In the genomic region with DNA sequence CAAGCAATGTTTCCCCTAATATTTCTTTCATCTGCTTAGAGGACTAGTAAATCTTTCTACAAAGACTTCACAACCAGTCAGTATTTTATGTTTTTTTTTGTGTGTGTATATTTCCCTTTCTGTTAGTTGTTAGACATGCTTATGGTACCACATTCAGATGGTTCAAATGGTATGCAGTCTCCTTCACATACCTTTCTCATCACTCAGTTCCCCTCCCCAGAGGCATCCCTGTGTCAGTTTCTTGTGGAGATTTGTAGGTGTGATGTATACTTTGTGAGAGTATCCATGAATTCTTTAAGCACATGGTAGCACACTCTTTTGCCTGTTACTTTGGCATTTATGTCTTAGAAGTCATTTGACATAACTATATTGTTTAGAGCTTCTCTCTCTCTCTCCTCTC, we compare ENCODE assay signal across 27 cellular contexts. TPM values are rescaled to one million over a fixed set of nuclear protein-coding genes. Genes with fewer than 3 reads are reported as not detected.
DNase-seq lines count a peak whose midpoint lies in the region; ATAC-seq and TF ChIP-seq lines count a peak whose summit lies in the region.
"Had no signal": no experiment of that assay in that cellular context is flagged by ENCODE, and none has a peak within 500 bp of the region (broad histone marks: within the 10 kb centered on the region; RNA-seq: fewer than 3 reads in every experiment).

No MANE protein-coding gene starts in this region.

- peak overlapping the region; percentile 66 for H3K27ac Mint-ChIP-seq in HFFc6
- H3K27ac Mint-ChIP-seq: activated naive CD4-positive, alpha-beta T cell treated with anti-CD3 and anti-CD28 coated beads, Interleukin-2, amount 50 U/mL, for 72 hours; endodermal cell; natural killer cell treated with Interleukin-12 subunit alpha and Interleukin-12 subunit beta and Interleukin-15 and Interleukin-18, amount 100 ng/mL, for 72 hours; stimulated activated naive B cell treated with anti-CD40 and anti-IgM and Interleukin-4, amounts not matched to agents 10 μg/mL and 1 μg/mL and 100 μg/mL, for 72 hours had no signal

- peaks cover 69% of the 10 kb centered on the region for H3K36me3 Mint-ChIP-seq in HFFc6 (ENCODE audit: low read depth)

- peak overlapping the region; percentile 4; the same call in 1 of the 2 replicates for H3K4me3 ChIP-seq in ACC112 (ENCODE audit: low read depth, low read length)
- H3K4me3 ChIP-seq: esophagus squamous epithelium, gastroesophageal sphincter, GM12878, hepatocyte, upper lobe of right lung had no signal

- H3K9me3 Mint-ChIP-seq in HFFc6, result peaks cover 29% of the 10 kb centered on the region
- H3K9me3 Mint-ChIP-seq: natural killer cell treated with Interleukin-12 subunit alpha and Interleukin-12 subunit beta and Interleukin-15 and Interleukin-18, amount 100 ng/mL, for 72 hours had no signal

- H3K27me3 Mint-ChIP-seq in HFFc6 (ENCODE audit: insufficient read depth), result peaks cover 3% of the 10 kb centered on the region; the same call in 1 of the 2 replicates
- H3K27me3 Mint-ChIP-seq: CD4-positive, alpha-beta memory T cell; natural killer cell treated with Interleukin-12 subunit alpha and Interleukin-12 subunit beta and Interleukin-15 and Interleukin-18, amount 100 ng/mL, for 72 hours; stimulated activated naive B cell treated with anti-CD40 and anti-IgM and Interleukin-4, amounts not matched to agents 10 μg/mL and 1 μg/mL and 100 μg/mL, for 72 hours had no signal

- TF ChIP-seq CTCF in HFFc6 (IDR thresholded peaks at IDR 0.05), result no peak

- H3K27ac ChIP-seq in ACC112 (ENCODE audit: low read depth, low read length), result peak overlapping the region; percentile 64
- H3K27ac ChIP-seq: esophagus squamous epithelium, gastroesophageal sphincter, hepatocyte, upper lobe of right lung, WERI-Rb-1 had no signal

- no peaks in the 10 kb centered on the region for H3K27me3 ChIP-seq in ACC112 (ENCODE audit: insufficient read depth, low read length)
- H3K27me3 ChIP-seq: esophagus squamous epithelium, gastroesophageal sphincter, hepatocyte, upper lobe of right lung had no signal

- DNase-seq in HFFc6 (peak; percentile 48), astrocyte of the hippocampus (ENCODE audit: low read depth, low spot score) (peak; percentile 24), glomerular visceral epithelial cell (ENCODE audit: extremely low spot score) (peak; percentile 8), T-helper 9 cell (no peak), activated gamma-delta T cell (lab: John Stamatoyannopoulos, UW) (no peak)
- DNase-seq: activated CD4-positive, alpha-beta T cell treated with anti-CD3 and anti-CD28 coated beads for 4 hours; CD4-positive, alpha-beta memory T cell; dermis blood vessel endothelial cell; DND-41; endodermal cell; esophagus squamous epithelium; NCI-H146; NCI-H2107; NCI-H345; stimulated activated naive B cell treated with anti-CD40 and anti-IgM and Interleukin-4, amounts not matched to agents 10 μg/mL and 1 μg/mL and 100 μg/mL, for 72 hours; T1000; upper lobe of right lung; WERI-Rb-1 had no signal

- H3K79me2 ChIP-seq in ACC112 (ENCODE audit: control insufficient read depth, insufficient read depth, low read length, unreplicated experiment), result peaks cover 6% of the 10 kb centered on the region

- peaks cover 16% of the 10 kb centered on the region for H3K36me3 ChIP-seq in ACC112 (ENCODE audit: insufficient read depth, low read length)
- H3K36me3 ChIP-seq: WERI-Rb-1 had no signal

- peaks cover 69% of the 10 kb centered on the region for H3K4me1 Mint-ChIP-seq in HFFc6 (ENCODE audit: low read depth)

- peaks cover 38% of the 10 kb centered on the region for H3K4me1 ChIP-seq in ACC112 (ENCODE audit: control insufficient read depth, insufficient read depth, low read length, unreplicated experiment)
- H3K4me1 ChIP-seq: upper lobe of right lung had no signal

- no peak overlapping the region for H2AFZ ChIP-seq in ACC112 (ENCODE audit: low read length, unreplicated experiment)
- H2AFZ ChIP-seq: hepatocyte had no signal

- ATAC-seq in HG03108 (IDR thresholded peaks at IDR 0.05; ENCODE audit: unreplicated experiment) (no peak), GM18867 (IDR thresholded peaks at IDR 0.05; ENCODE audit: unreplicated experiment) (no peak)
- ATAC-seq: activated naive CD4-positive, alpha-beta T cell treated with anti-CD3 and anti-CD28 coated beads, Interleukin-2, amount 50 U/mL, for 72 hours; gastroesophageal sphincter; GM12878; natural killer cell treated with Interleukin-12 subunit alpha and Interleukin-12 subunit beta and Interleukin-15 and Interleukin-18, amount 100 ng/mL, for 72 hours; stimulated activated naive B cell treated with anti-CD40 and anti-IgM and Interleukin-4, amounts not matched to agents 10 μg/mL and 1 μg/mL and 100 μg/mL, for 72 hours; upper lobe of right lung had no signal

- H3K4me3 Mint-ChIP-seq in HFFc6, result peak overlapping the region; percentile 50
- H3K4me3 Mint-ChIP-seq: CD4-positive, alpha-beta memory T cell; endodermal cell; natural killer cell treated with Interleukin-12 subunit alpha and Interleukin-12 subunit beta and Interleukin-15 and Interleukin-18, amount 100 ng/mL, for 72 hours; stimulated activated naive B cell treated with anti-CD40 and anti-IgM and Interleukin-4, amounts not matched to agents 10 μg/mL and 1 μg/mL and 100 μg/mL, for 72 hours had no signal

RNA-seq across cellular contexts. Expression of gene ZNF485, which starts 4.4 kb away (rescaled TPM):
- 1 to 10 TPM; 2.3 to 3.0 (median 2.7) TPM for total RNA-seq in HFFc6 (2021; fragmentation: NEBNext Ultra II Directional; extraction: Animal tissue kit (Norgen Biotek cat#: 25700))

RNA-seq across cellular contexts. Expression of gene ZNF239, which starts 36.2 kb away (rescaled TPM):
- total RNA-seq in HFFc6 (2021; fragmentation: NEBNext Ultra II Directional; extraction: Animal tissue kit (Norgen Biotek cat#: 25700)), result 1 to 10 TPM; 4.2 to 7.5 (median 4.7) TPM
- total RNA-seq: natural killer cell treated with Interleukin-12 subunit alpha and Interleukin-12 subunit beta and Interleukin-15 and Interleukin-18, amount 100 ng/mL, for 72 hours had no signal

RNA-seq across cellular contexts. Expression of gene ZNF32, which starts 38.0 kb away (rescaled TPM):
- 10 to 100 TPM; 12.7 to 23.6 (median 15.3) TPM for total RNA-seq in HFFc6 (2021; fragmentation: NEBNext Ultra II Directional; extraction: Animal tissue kit (Norgen Biotek cat#: 25700))
- total RNA-seq: A172 had no signal

Comparison
In these comparisons a context has a peak if more than half of its experiments do, and no peak if none do; other contexts are left out.
1. DNase-seq: peak in HFFc6 (single experiment), astrocyte of the hippocampus (single experiment) and glomerular visceral epithelial cell (single experiment); none in T-helper 9 cell (single experiment) and activated gamma-delta T cell (single experiment).